Comparison of ENCODE assay signal across 8 cellular contexts in the genomic region with DNA sequence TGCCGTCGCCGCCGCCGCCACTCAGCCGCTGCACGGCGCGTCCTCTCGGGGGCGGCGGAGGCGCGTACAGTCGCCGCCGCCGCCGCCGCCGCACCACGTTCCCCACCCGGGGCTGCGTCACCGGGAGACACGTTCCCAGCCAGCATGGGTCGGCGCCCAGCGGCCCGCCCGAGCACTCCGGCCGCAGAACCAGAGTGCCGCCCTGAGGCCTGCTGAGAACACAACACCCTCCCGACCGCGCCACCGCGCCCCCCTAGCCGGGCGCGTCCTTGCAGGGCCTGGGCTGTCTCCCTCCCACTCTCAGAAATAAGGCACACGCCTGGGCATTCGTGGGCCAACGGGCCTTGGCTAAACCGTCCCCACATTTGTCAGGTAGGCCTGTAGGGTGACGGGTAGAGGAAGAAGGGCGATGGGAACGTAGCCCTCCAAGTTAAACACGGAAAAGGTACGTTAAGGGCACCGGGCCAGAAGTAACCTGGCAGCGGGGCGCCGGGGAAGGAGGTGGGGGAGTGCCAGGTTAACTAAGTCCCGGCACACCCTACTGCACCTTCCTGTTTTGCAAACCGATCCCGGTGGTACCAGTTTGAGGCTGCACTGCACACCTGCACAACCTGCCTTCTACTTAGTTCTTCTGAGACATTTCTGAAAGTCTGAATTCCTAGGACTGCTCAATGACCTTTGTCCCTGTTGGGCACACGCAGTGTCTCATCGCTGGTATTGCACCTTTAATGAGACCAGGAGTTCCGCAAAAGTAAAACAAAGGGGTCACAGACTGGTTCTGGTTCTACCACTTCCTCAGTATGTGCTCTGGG. TPM values are rescaled to one million over a fixed set of nuclear protein-coding genes. Genes with fewer than 3 reads are reported as not detected.
A peak's percentile ranks its signal among the peaks of the same experiment; 100 is the strongest.
DNase-seq lines count a peak whose midpoint lies in the region; ATAC-seq lines count a peak whose summit lies in the region.

A gene (minus strand): TSS at position 68 of the 812 bp plus-strand sequence. CDS start 520 bp downstream, outside the sequence.

- ATAC-seq in HG03457 (IDR thresholded peaks at IDR 0.05; ENCODE audit: unreplicated experiment) (peak; percentile 89), left lobe of liver (peak; percentile 99)

- peaks cover 5% of the 10 kb centered on the region for H3K27me3 Mint-ChIP-seq in activated CD4-positive, alpha-beta T cell treated with anti-CD3 and anti-CD28 coated beads, Interleukin-2, amount 10 ng/mL, durations not matched to agents 7 days and 5 days

- peaks cover 2% of the 10 kb centered on the region for H3K9me3 Mint-ChIP-seq in activated CD4-positive, alpha-beta T cell treated with anti-CD3 and anti-CD28 coated beads, Interleukin-2, amount 10 ng/mL, durations not matched to agents 7 days and 5 days

- POLR2A ChIA-PET in activated CD4-positive, alpha-beta T cell treated with anti-CD3 and anti-CD28 coated beads, Interleukin-2, amount 10 ng/mL, durations not matched to agents 7 days and 5 days (lab: Charles Lee), result no interaction called here

- peaks cover 39% of the 10 kb centered on the region for H3K4me1 Mint-ChIP-seq in activated CD4-positive, alpha-beta T cell treated with anti-CD3 and anti-CD28 coated beads, Interleukin-2, amount 10 ng/mL, durations not matched to agents 7 days and 5 days

- H3K36me3 Mint-ChIP-seq in activated CD4-positive, alpha-beta T cell treated with anti-CD3 and anti-CD28 coated beads, Interleukin-2, amount 10 ng/mL, durations not matched to agents 7 days and 5 days (ENCODE audit: low read depth), result peaks cover 14% of the 10 kb centered on the region

- DNase-seq in C1 segment of cervical spinal cord (lab: John Stamatoyannopoulos, UW) (peak; percentile 28 to 94 (median 82)), GM19240 (ENCODE audit: insufficient read length, low spot score) (peak; percentile 56), NCI-H524 (lab: John Stamatoyannopoulos, UW) (peak; percentile 80 to 96), cortex of kidney (lab: John Stamatoyannopoulos, UW) (peak; percentile 30), left lobe of liver (ENCODE audit: low spot score) (peak; percentile 92)
- DNase-seq in activated CD4-positive, alpha-beta T cell treated with anti-CD3 and anti-CD28 coated beads, Interleukin-2, amount 10 ng/mL, durations not matched to agents 7 days and 5 days, result peak; percentile 89
- peak; percentile 89 to 91 for DNase-seq in stimulated activated CD4-positive, alpha-beta T cell treated with anti-CD3 and anti-CD28 coated beads, Interleukin-2, amount 100 ng/mL, for 24 hours

- H3K4me3 Mint-ChIP-seq in activated CD4-positive, alpha-beta T cell treated with anti-CD3 and anti-CD28 coated beads, Interleukin-2, amount 10 ng/mL, durations not matched to agents 7 days and 5 days, result peak within 1 kb of the TSS; percentile 91

- H3K27ac Mint-ChIP-seq in activated CD4-positive, alpha-beta T cell treated with anti-CD3 and anti-CD28 coated beads, Interleukin-2, amount 10 ng/mL, durations not matched to agents 7 days and 5 days, result peak within 1 kb of the TSS; percentile 90

- CTCF ChIA-PET in activated CD4-positive, alpha-beta T cell treated with anti-CD3 and anti-CD28 coated beads, Interleukin-2, amount 10 ng/mL, durations not matched to agents 7 days and 5 days (lab: Charles Lee), result interaction anchor here (0.7 to 1.6 kb wide), 10 partner anchors 8 to 680 kb away, joined by 3 to 5 read pairs (median 3); a partner anchor contains a TSS

RNA-seq across cellular contexts. Expression of the gene that starts here (rescaled TPM):
- 10 to 100 TPM; 30.5 to 30.8 TPM for total RNA-seq in activated CD4-positive, alpha-beta T cell treated with anti-CD3 and anti-CD28 coated beads, Interleukin-2, amount 10 ng/mL, durations not matched to agents 7 days and 5 days
- total RNA-seq in left lobe of liver, result 10.0 TPM

Comparison
In these comparisons a context has a peak if more than half of its experiments do, and no peak if none do; other contexts are left out.
1. Peak in every context shown above with its lines: DNase-seq and ATAC-seq.
2. DNase-seq: peak in every context shown above with its lines; median percentile 92 in left lobe of liver; 90 in stimulated activated CD4-positive, alpha-beta T cell treated with anti-CD3 and anti-CD28 coated beads, Interleukin-2, amount 100 ng/mL, for 24 hours; 89 in activated CD4-positive, alpha-beta T cell treated with anti-CD3 and anti-CD28 coated beads, Interleukin-2, amount 10 ng/mL, durations not matched to agents 7 days and 5 days; 88 in NCI-H524; 82 in C1 segment of cervical spinal cord; 56 in GM19240; 30 in cortex of kidney.